ENCODE assay signal across 8 cellular contexts in genomic region chr4:38319456-38320348, GRCh38.
DNase-seq lines count a peak whose midpoint lies in the region; ATAC-seq, FAIRE-seq and TF ChIP-seq lines count a peak whose summit lies in the region.

No MANE protein-coding gene starts in this region.

- H3K27ac ChIP-seq in lower lobe of right lung: peak overlapping the region; percentile 80

- no peaks in the 10 kb centered on the region for H3K36me3 ChIP-seq in lower lobe of right lung

- H3K9me3 ChIP-seq in lower lobe of right lung: no peaks in the 10 kb centered on the region

- ATAC-seq in HG03520 (IDR thresholded peaks at IDR 0.05; ENCODE audit: unreplicated experiment): peak; percentile 52
- ATAC-seq in lower lobe of right lung: peak; percentile 92 to 96

- TF ChIP-seq CTCF in lower lobe of right lung (IDR thresholded peaks at IDR 0.05): peak; percentile 99

- peaks cover 22% of the 10 kb centered on the region for H3K4me1 ChIP-seq in lower lobe of right lung

- peak overlapping the region; percentile 47 for H3K4me3 ChIP-seq in lower lobe of right lung

- intact Hi-C loops in lower lobe of right lung (cut with DNase I): loop anchor here (5.0 kb wide), 1 partner anchor 348 kb away; no protein-coding TSS in a partner anchor

- DNase-seq in AG08396 (ENCODE audit: low spot score) (peak; percentile 91), GM19239 (ENCODE audit: insufficient read length, low spot score) (peak; percentile 74), NCI-H748 treated with DMSO at 0.1 percent for 48 hours (lab: John Stamatoyannopoulos, UW) (peak; percentile 29), dermis blood vessel endothelial cell (peak; percentile 94), lower lobe of right lung (peak; percentile 93)
- DNase-seq in activated CD4-positive, alpha-beta T cell treated with anti-CD3 and anti-CD28 coated beads, Interleukin-2, amount 50 U/mL, for 4 hours: peak; percentile 90 to 95
- peak; percentile 84 to 94 for DNase-seq in stimulated activated CD4-positive, alpha-beta T cell treated with anti-CD3 and anti-CD28 coated beads, Interleukin-4, amount 100 ng/mL, for 4 hours

- no peaks in the 10 kb centered on the region for H3K27me3 ChIP-seq in lower lobe of right lung (ENCODE audit: low read depth)

- peak; percentile 93 for FAIRE-seq in GM19239 (lab: Jason Lieb, UNC)

Comparison
In these comparisons a context has a peak if more than half of its experiments do, and no peak if none do; other contexts are left out.
1. Peak in every context shown above with its lines: DNase-seq, ATAC-seq, H3K4me3 ChIP-seq and H3K27ac ChIP-seq.
2. DNase-seq: peak in every context shown above with its lines; median percentile 94 in dermis blood vessel endothelial cell; 93 in lower lobe of right lung; 92 in activated CD4-positive, alpha-beta T cell treated with anti-CD3 and anti-CD28 coated beads, Interleukin-2, amount 50 U/mL, for 4 hours; 91 in AG08396; 89 in stimulated activated CD4-positive, alpha-beta T cell treated with anti-CD3 and anti-CD28 coated beads, Interleukin-4, amount 100 ng/mL, for 4 hours; 74 in GM19239; 29 in NCI-H748 treated with DMSO at 0.1 percent for 48 hours.